23 cellular contexts compared by ENCODE assay signal in genomic region chr2:96695602-96696001, GRCh38. TPM values are rescaled to one million over a fixed set of nuclear protein-coding genes. Genes with fewer than 3 reads are reported as not detected.
"Had no signal": no experiment of that assay in that cellular context is flagged by ENCODE, and none has a peak within 500 bp of the region (broad histone marks: within the 10 kb centered on the region; RNA-seq: fewer than 3 reads in every experiment).

No MANE protein-coding gene starts in this region.

- H3K4me1 ChIP-seq: breast epithelium, gastrocnemius medialis, tibial artery had no signal

- ATAC-seq: activated CD8-positive, alpha-beta T cell treated with anti-CD3 and anti-CD28 coated beads, Interleukin-2, amount 10 ng/mL, durations not matched to agents 7 days and 5 days; effector memory CD8-positive, alpha-beta T cell; left cardiac atrium; mucosa of descending colon; stimulated activated naive CD8-positive, alpha-beta T cell treated with anti-CD3 and anti-CD28 coated beads, Interleukin-15, amount 100 ng/mL, for 72 hours had no signal

- H3K27me3 Mint-ChIP-seq: activated naive CD8-positive, alpha-beta T cell treated with anti-CD3 and anti-CD28 coated beads for 36 hours; central memory CD8-positive, alpha-beta T cell; effector memory CD8-positive, alpha-beta T cell; naive B cell; progenitor cell of endocrine pancreas; stimulated activated naive CD8-positive, alpha-beta T cell treated with anti-CD3 and anti-CD28 coated beads, Interleukin-15, amount 100 ng/mL, for 72 hours had no signal

- H3K4me3 ChIP-seq: breast epithelium, dorsolateral prefrontal cortex, esophagus squamous epithelium, gastrocnemius medialis, mucosa of descending colon, tibial artery had no signal

- H3K9me3 ChIP-seq: breast epithelium, esophagus squamous epithelium, gastrocnemius medialis, mucosa of descending colon, tibial artery had no signal

- H3K4me1 Mint-ChIP-seq: activated naive CD8-positive, alpha-beta T cell treated with anti-CD3 and anti-CD28 coated beads for 36 hours; neural crest cell; stimulated activated naive CD8-positive, alpha-beta T cell treated with anti-CD3 and anti-CD28 coated beads, Interleukin-15, amount 100 ng/mL, for 72 hours had no signal

- H3K27ac ChIP-seq: breast epithelium, dorsolateral prefrontal cortex, esophagus squamous epithelium, gastrocnemius medialis, tibial artery had no signal

- H3K4me3 Mint-ChIP-seq: activated CD8-positive, alpha-beta T cell treated with anti-CD3 and anti-CD28 coated beads, Interleukin-2, amount 10 ng/mL, durations not matched to agents 7 days and 5 days; activated naive CD8-positive, alpha-beta T cell treated with anti-CD3 and anti-CD28 coated beads for 36 hours; central memory CD8-positive, alpha-beta T cell; effector memory CD8-positive, alpha-beta T cell; naive B cell; neural crest cell; stimulated activated naive CD8-positive, alpha-beta T cell treated with anti-CD3 and anti-CD28 coated beads, Interleukin-15, amount 100 ng/mL, for 72 hours had no signal

- H3K36me3 ChIP-seq: breast epithelium, gastrocnemius medialis had no signal

- H3K9me3 Mint-ChIP-seq: activated naive CD8-positive, alpha-beta T cell treated with anti-CD3 and anti-CD28 coated beads for 36 hours; central memory CD8-positive, alpha-beta T cell; effector memory CD8-positive, alpha-beta T cell; naive B cell; neural crest cell; stimulated activated naive CD8-positive, alpha-beta T cell treated with anti-CD3 and anti-CD28 coated beads, Interleukin-15, amount 100 ng/mL, for 72 hours had no signal

- H3K36me3 Mint-ChIP-seq: activated naive CD8-positive, alpha-beta T cell treated with anti-CD3 and anti-CD28 coated beads for 36 hours; naive B cell had no signal

- H3K27me3 ChIP-seq: breast epithelium, dorsolateral prefrontal cortex, esophagus squamous epithelium, gastrocnemius medialis, tibial artery had no signal

- H3K27ac Mint-ChIP-seq: activated CD8-positive, alpha-beta T cell treated with anti-CD3 and anti-CD28 coated beads, Interleukin-2, amount 10 ng/mL, durations not matched to agents 7 days and 5 days; activated naive CD8-positive, alpha-beta T cell treated with anti-CD3 and anti-CD28 coated beads for 36 hours; effector memory CD8-positive, alpha-beta T cell; naive B cell; progenitor cell of endocrine pancreas; stimulated activated naive CD8-positive, alpha-beta T cell treated with anti-CD3 and anti-CD28 coated beads, Interleukin-15, amount 100 ng/mL, for 72 hours had no signal

- DNase-seq: activated CD4-positive, alpha-beta T cell treated with anti-CD3 and anti-CD28 coated beads for 1 hour; activated CD4-positive, alpha-beta T cell treated with anti-CD3 and anti-CD28 coated beads, Interleukin-2, amount 50 U/mL, for 1 hour; activated CD8-positive, alpha-beta T cell treated with anti-CD3 and anti-CD28 coated beads, Interleukin-2, amount 10 ng/mL, durations not matched to agents 7 days and 5 days; activated naive CD4-positive, alpha-beta T cell; activated naive CD8-positive, alpha-beta T cell treated with anti-CD3 and anti-CD28 coated beads for 36 hours; effector memory CD8-positive, alpha-beta T cell; esophagus squamous epithelium; gastrocnemius medialis; hippocampal formation; left cardiac atrium; mesenchymal stem cell; mucosa of descending colon; naive B cell; stimulated activated CD4-positive, alpha-beta T cell treated with anti-CD3 and anti-CD28 coated beads, Interleukin-12 subunit alpha, Interleukin-12 subunit beta, amount 100 ng/mL, for 4 hours; stimulated activated naive CD8-positive, alpha-beta T cell treated with anti-CD3 and anti-CD28 coated beads, Interleukin-15, amount 100 ng/mL, for 72 hours; T-helper 1 cell; tibial artery had no signal

RNA-seq across cellular contexts. Expression of gene FER1L5, which starts 53.0 kb away (rescaled TPM):
- total RNA-seq: activated CD8-positive, alpha-beta T cell treated with anti-CD3 and anti-CD28 coated beads, Interleukin-2, amount 10 ng/mL, durations not matched to agents 7 days and 5 days; activated naive CD8-positive, alpha-beta T cell treated with anti-CD3 and anti-CD28 coated beads for 36 hours; gastrocnemius medialis; lower leg skin had no signal
